Comparison of ENCODE assay signal across 2 cellular contexts in the genomic region with DNA sequence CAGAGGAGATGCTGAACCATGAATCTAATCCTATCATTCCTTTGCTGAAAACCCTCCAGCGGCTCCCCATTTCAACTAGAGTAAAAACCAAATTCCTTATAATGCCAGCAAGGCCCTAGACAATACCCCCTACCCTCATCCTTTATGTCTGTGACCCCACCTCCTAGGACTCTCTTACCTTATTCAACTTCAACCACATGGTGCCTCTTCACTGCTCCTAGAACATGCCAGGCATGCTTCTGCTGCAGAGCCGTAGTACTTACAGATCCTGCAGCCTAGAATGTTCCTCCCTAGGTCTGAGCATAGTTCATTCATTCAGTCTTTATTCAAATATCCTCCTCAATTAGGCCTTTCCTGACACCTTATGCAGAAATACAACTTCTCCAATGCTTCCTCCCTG.
TF ChIP-seq lines count a peak whose summit lies in the region.

No MANE protein-coding gene starts in this region.

TF ChIP-seq in GM23338, 12 proteins besides CTCF, POLR2A, EP300 and RAD21 (continues in another document):
- TF ChIP-seq CREB1 (CRISPR knock-in tag; IDR thresholded peaks at IDR 0.05; ENCODE audit: low read depth) (no peak), JUNB (IDR thresholded peaks at IDR 0.05; ENCODE audit: unreplicated experiment) (no peak), ZNF331 (CRISPR knock-in tag; IDR thresholded peaks at IDR 0.05; ENCODE audit: low read depth) (no peak), STAT1 (IDR thresholded peaks at IDR 0.05; ENCODE audit: unreplicated experiment) (no peak), EZH2phosphoT487 (IDR thresholded peaks at IDR 0.05; ENCODE audit: unreplicated experiment) (no peak), ZNF462 (CRISPR knock-in tag; IDR thresholded peaks at IDR 0.05) (no peak), ETS1 (IDR thresholded peaks at IDR 0.05) (no peak), EZH2 (IDR thresholded peaks at IDR 0.05; ENCODE audit: low read depth, unreplicated experiment) (no peak), NANOG (IDR thresholded peaks at IDR 0.05; ENCODE audit: borderline replicate concordance) (no peak)
- TF ChIP-seq, protein P1, sequence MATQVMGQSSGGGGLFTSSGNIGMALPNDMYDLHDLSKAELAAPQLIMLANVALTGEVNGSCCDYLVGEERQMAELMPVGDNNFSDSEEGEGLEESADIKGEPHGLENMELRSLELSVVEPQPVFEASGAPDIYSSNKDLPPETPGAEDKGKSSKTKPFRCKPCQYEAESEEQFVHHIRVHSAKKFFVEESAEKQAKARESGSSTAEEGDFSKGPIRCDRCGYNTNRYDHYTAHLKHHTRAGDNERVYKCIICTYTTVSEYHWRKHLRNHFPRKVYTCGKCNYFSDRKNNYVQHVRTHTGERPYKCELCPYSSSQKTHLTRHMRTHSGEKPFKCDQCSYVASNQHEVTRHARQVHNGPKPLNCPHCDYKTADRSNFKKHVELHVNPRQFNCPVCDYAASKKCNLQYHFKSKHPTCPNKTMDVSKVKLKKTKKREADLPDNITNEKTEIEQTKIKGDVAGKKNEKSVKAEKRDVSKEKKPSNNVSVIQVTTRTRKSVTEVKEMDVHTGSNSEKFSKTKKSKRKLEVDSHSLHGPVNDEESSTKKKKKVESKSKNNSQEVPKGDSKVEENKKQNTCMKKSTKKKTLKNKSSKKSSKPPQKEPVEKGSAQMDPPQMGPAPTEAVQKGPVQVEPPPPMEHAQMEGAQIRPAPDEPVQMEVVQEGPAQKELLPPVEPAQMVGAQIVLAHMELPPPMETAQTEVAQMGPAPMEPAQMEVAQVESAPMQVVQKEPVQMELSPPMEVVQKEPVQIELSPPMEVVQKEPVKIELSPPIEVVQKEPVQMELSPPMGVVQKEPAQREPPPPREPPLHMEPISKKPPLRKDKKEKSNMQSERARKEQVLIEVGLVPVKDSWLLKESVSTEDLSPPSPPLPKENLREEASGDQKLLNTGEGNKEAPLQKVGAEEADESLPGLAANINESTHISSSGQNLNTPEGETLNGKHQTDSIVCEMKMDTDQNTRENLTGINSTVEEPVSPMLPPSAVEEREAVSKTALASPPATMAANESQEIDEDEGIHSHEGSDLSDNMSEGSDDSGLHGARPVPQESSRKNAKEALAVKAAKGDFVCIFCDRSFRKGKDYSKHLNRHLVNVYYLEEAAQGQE (IDR thresholded peaks at IDR 0.05; ENCODE audit: unreplicated experiment): no peak

TF ChIP-seq in IMR-90, 13 proteins besides CTCF, POLR2A, EP300 and RAD21:
- TF ChIP-seq CHD1 (IDR thresholded peaks at IDR 0.05; ENCODE audit: low read depth, low read length) (no peak), RCOR1 (IDR thresholded peaks at IDR 0.05; ENCODE audit: insufficient replicate concordance, low read length) (no peak), USF2 (IDR thresholded peaks at IDR 0.05; ENCODE audit: low read depth, low read length) (no peak), RFX5 (IDR thresholded peaks at IDR 0.05; ENCODE audit: low read depth, low read length) (no peak), MAFK (IDR thresholded peaks at IDR 0.05; ENCODE audit: low read depth, low read length) (no peak), CEBPB (IDR thresholded peaks at IDR 0.05; ENCODE audit: low read depth, low read length) (no peak), MXI1 (IDR thresholded peaks at IDR 0.05; ENCODE audit: borderline replicate concordance, low read depth, low read length) (no peak), MAZ (IDR thresholded peaks at IDR 0.05; ENCODE audit: borderline replicate concordance, low read depth, low read length) (no peak)
